ENCODE assay signal across 19 cellular contexts in the genomic region with DNA sequence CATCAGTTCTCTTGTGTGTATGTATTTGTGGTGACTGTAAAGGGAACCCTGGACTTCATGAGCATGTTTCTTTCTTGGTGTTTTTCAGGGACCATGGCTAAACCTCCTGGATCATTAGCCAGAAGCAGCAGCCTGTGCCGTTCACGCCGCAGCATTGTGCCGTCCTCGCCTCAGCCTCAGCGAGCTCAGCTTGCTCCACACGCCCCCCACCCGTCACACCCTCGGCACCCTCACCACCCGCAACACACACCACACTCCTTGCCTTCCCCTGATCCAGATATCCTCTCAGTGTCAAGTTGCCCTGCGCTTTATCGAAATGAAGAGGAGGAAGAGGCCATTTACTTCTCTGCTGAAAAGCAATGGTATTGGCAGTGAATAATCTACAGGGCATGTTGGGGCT.
"Had no signal": no experiment of that assay in that cellular context is flagged by ENCODE, and none has a peak within 500 bp of the region (broad histone marks: within the 10 kb centered on the region; RNA-seq: fewer than 3 reads in every experiment).

No MANE protein-coding gene starts in this region.

- H3K9me3 Mint-ChIP-seq: activated T-helper 1 cell treated with anti-CD3 and anti-CD28 coated beads, Interleukin-12 subunit alpha, Interleukin-12 subunit beta, Interleukin-2, Interleukin-4 antibody, amounts not matched to agents 30 ng/mL and 10 ng/mL and 1 ng/mL, durations not matched to agents 14 hours and 24 hours and 36 hours had no signal

- H3K27ac Mint-ChIP-seq: activated T-helper 1 cell treated with anti-CD3 and anti-CD28 coated beads, Interleukin-12 subunit alpha, Interleukin-12 subunit beta, Interleukin-2, Interleukin-4 antibody, amounts not matched to agents 30 ng/mL and 10 ng/mL and 1 ng/mL, durations not matched to agents 14 hours and 24 hours and 36 hours; mesothelial cell of epicardium had no signal

- H3K4me3 Mint-ChIP-seq: activated T-helper 1 cell treated with anti-CD3 and anti-CD28 coated beads, Interleukin-12 subunit alpha, Interleukin-12 subunit beta, Interleukin-2, Interleukin-4 antibody, amounts not matched to agents 30 ng/mL and 10 ng/mL and 1 ng/mL, durations not matched to agents 14 hours and 24 hours and 36 hours; mesothelial cell of epicardium had no signal

- H3K9me3 ChIP-seq: body of pancreas, lower lobe of right lung, neutrophil, ovary, psoas muscle, SK-N-SH, testis, vagina had no signal

- H3K27me3 Mint-ChIP-seq: naive thymus-derived CD8-positive, alpha-beta T cell had no signal

- ATAC-seq: body of pancreas; left lobe of liver; lower lobe of right lung; naive thymus-derived CD8-positive, alpha-beta T cell; psoas muscle had no signal

- DNase-seq: activated CD4-positive, alpha-beta T cell treated with anti-CD3 and anti-CD28 coated beads, Interleukin-2, amount 50 U/mL, for 1 hour; activated gamma-delta T cell treated with Interleukin-2 at 50 U/mL for 16 hours; anterior cingulate cortex; body of pancreas; erythroblast; foreskin fibroblast; lower lobe of right lung; naive thymus-derived CD8-positive, alpha-beta T cell; ovary; psoas muscle; SK-N-SH; stimulated activated CD4-positive, alpha-beta T cell treated with anti-CD3 and anti-CD28 coated beads, Interleukin-4, amount 100 ng/mL, for 4 hours; testis; trophoblast cell had no signal
